ENCODE assay signal across 36 cellular contexts in the genomic region with DNA sequence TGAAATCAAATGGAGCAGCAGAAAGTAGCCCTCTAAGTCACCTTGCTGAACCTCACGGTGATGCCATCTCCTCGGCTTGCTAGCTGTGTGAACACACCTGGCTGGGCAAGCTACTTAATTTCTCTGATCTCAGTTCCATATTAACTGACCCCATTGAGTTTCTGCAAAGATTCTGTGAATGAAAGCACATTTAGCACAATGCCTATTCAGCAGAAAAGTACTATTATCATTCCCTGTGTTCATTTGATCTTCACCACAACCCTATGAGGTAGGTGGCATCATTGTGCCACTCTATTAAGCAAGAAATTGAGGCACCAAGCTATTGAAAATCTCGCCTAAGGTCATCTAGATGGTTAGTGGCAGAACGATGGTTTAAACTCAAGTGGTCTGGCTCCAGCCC.
"Had no signal": no experiment of that assay in that cellular context is flagged by ENCODE, and none has a peak within 500 bp of the region (broad histone marks: within the 10 kb centered on the region; RNA-seq: fewer than 3 reads in every experiment).

No MANE protein-coding gene starts in this region.

- H3K27ac ChIP-seq: RWPE1, VCaP had no signal

- H3K4me3 ChIP-seq: MG63 had no signal

- H3K27me3 Mint-ChIP-seq: activated B cell treated with CpG ODN at 0.5 μM for 24 hours; activated CD4-positive, alpha-beta memory T cell treated with anti-CD3 and anti-CD28 coated beads for 36 hours; activated naive CD8-positive, alpha-beta T cell treated with anti-CD3 and anti-CD28 coated beads, Interleukin-2, amount 50 U/mL, for 24 hours; brain had no signal

- DNase-seq: activated B cell treated with CpG ODN at 0.5 μM for 24 hours; activated CD4-positive, alpha-beta memory T cell treated with anti-CD3 and anti-CD28 coated beads for 36 hours; activated CD4-positive, alpha-beta T cell treated with anti-CD3 and anti-CD28 coated beads for 4 hours; activated CD4-positive, alpha-beta T cell treated with anti-CD3 and anti-CD28 coated beads, Interleukin-2, amount 50 U/mL, for 1 hour; activated CD4-positive, CD25-positive, alpha-beta regulatory T cell treated with anti-CD3 and anti-CD28 coated beads, Interleukin-2, amount 50 U/mL, for 72 hours; activated CD8-positive, alpha-beta memory T cell treated with anti-CD3 and anti-CD28 coated beads, Interleukin-2, amount 50 U/mL, for 4 hours; activated gamma-delta T cell treated with Interleukin-2 at 50 U/mL for 16 hours; activated naive CD4-positive, alpha-beta T cell treated with anti-CD3 and anti-CD28 coated beads for 36 hours; activated naive CD8-positive, alpha-beta T cell treated with anti-CD3 and anti-CD28 coated beads, Interleukin-2, amount 50 U/mL, for 24 hours; activated T-cell treated with anti-CD3 and anti-CD28 coated beads for 4 hours; activated T-cell treated with anti-CD3 and anti-CD28 coated beads, Interleukin-2, amount 50 U/mL, for 4 hours; anterior cingulate cortex; Kasumi-1; KBM-7; MG63; NCI-H1048; NCI-H1105 treated with DMSO at 0.1 percent for 48 hours; NCI-H1436 treated with DMSO at 0.1 percent for 48 hours; NCI-H2029 treated with DMSO at 0.1 percent for 48 hours; NCI-H2107; NCI-H2171; NCI-H510A; NCI-H526; NCI-H748 treated with DMSO at 0.1 percent for 48 hours; NK-92 treated with Interleukin-12 subunit alpha and Interleukin-12 subunit beta, amount 100 ng/mL, for 24 hours; PC-3; SW 1271; T-helper 1 cell; T-helper 2 cell; T-helper 9 cell had no signal

- H3K27me3 ChIP-seq: MG63 had no signal

- H3K27ac Mint-ChIP-seq: activated B cell treated with CpG ODN at 0.5 μM for 24 hours; activated CD4-positive, alpha-beta memory T cell treated with anti-CD3 and anti-CD28 coated beads for 36 hours; activated naive CD4-positive, alpha-beta T cell treated with anti-CD3 and anti-CD28 coated beads for 36 hours; activated naive CD8-positive, alpha-beta T cell treated with anti-CD3 and anti-CD28 coated beads, Interleukin-2, amount 50 U/mL, for 24 hours; activated T-helper 1 cell treated with anti-CD3 and anti-CD28 coated beads, Interleukin-12 subunit alpha, Interleukin-12 subunit beta, Interleukin-2, Interleukin-4 antibody, amounts not matched to agents 30 ng/mL and 10 ng/mL and 1 ng/mL, durations not matched to agents 14 hours and 24 hours and 36 hours had no signal

- H3K4me3 Mint-ChIP-seq: activated B cell treated with CpG ODN at 0.5 μM for 24 hours; activated CD4-positive, alpha-beta memory T cell treated with anti-CD3 and anti-CD28 coated beads for 36 hours; activated naive CD4-positive, alpha-beta T cell treated with anti-CD3 and anti-CD28 coated beads for 36 hours; activated naive CD8-positive, alpha-beta T cell treated with anti-CD3 and anti-CD28 coated beads, Interleukin-2, amount 50 U/mL, for 24 hours; activated T-cell treated with anti-CD3 and anti-CD28 coated beads, Interleukin-2, amount 50 U/mL, for 4 hours; activated T-helper 1 cell treated with anti-CD3 and anti-CD28 coated beads, Interleukin-12 subunit alpha, Interleukin-12 subunit beta, Interleukin-2, Interleukin-4 antibody, amounts not matched to agents 30 ng/mL and 10 ng/mL and 1 ng/mL, durations not matched to agents 14 hours and 24 hours and 36 hours; brain had no signal

- H3K36me3 Mint-ChIP-seq: activated CD4-positive, alpha-beta memory T cell treated with anti-CD3 and anti-CD28 coated beads for 36 hours; activated naive CD4-positive, alpha-beta T cell treated with anti-CD3 and anti-CD28 coated beads, Interleukin-2, amount 50 U/mL, for 72 hours; brain had no signal

- H3K36me3 ChIP-seq: MG63 had no signal

- ATAC-seq: activated naive CD4-positive, alpha-beta T cell treated with anti-CD3 and anti-CD28 coated beads, Interleukin-2, amount 50 U/mL, for 72 hours; activated naive CD8-positive, alpha-beta T cell treated with anti-CD3 and anti-CD28 coated beads, Interleukin-2, amount 50 U/mL, for 24 hours; activated T-cell treated with anti-CD3 and anti-CD28 coated beads, Interleukin-2, amount 50 U/mL, for 4 hours; PC-3; Right ventricle myocardium inferior had no signal

- H3K9me3 Mint-ChIP-seq: activated B cell treated with CpG ODN at 0.5 μM for 24 hours; activated CD4-positive, alpha-beta memory T cell treated with anti-CD3 and anti-CD28 coated beads for 36 hours; activated naive CD4-positive, alpha-beta T cell treated with anti-CD3 and anti-CD28 coated beads for 36 hours; activated naive CD4-positive, alpha-beta T cell treated with anti-CD3 and anti-CD28 coated beads, Interleukin-2, amount 50 U/mL, for 72 hours; activated naive CD8-positive, alpha-beta T cell treated with anti-CD3 and anti-CD28 coated beads, Interleukin-2, amount 50 U/mL, for 24 hours; activated T-cell treated with anti-CD3 and anti-CD28 coated beads, Interleukin-2, amount 50 U/mL, for 4 hours; activated T-helper 1 cell treated with anti-CD3 and anti-CD28 coated beads, Interleukin-12 subunit alpha, Interleukin-12 subunit beta, Interleukin-2, Interleukin-4 antibody, amounts not matched to agents 30 ng/mL and 10 ng/mL and 1 ng/mL, durations not matched to agents 14 hours and 24 hours and 36 hours; brain had no signal

- H3K4me1 Mint-ChIP-seq: activated naive CD8-positive, alpha-beta T cell treated with anti-CD3 and anti-CD28 coated beads, Interleukin-2, amount 50 U/mL, for 24 hours had no signal

- H3K9me3 ChIP-seq: MG63 had no signal
